Comparison of ENCODE assay signal across 15 cellular contexts in the genomic region with DNA sequence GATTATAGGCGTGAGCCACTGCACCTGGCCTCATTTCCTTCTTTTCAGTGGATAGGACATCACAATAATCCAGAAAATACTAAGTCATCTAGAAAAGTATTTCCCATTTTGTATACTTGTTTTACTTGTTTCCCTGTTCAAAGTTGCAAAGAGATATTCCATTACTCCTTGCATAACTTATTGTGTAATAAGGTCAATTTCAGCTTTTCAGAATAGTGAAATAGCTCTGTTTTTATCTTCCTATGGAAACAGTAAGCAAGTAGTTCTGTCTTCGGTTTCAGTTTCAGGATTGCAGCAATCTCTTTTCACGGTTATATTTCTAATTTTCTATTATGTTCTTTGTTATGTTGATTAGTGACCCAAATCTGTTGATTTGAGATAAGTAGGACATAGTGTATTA. TPM values are rescaled to one million over a fixed set of nuclear protein-coding genes. Genes with fewer than 3 reads are reported as not detected.
A peak's percentile ranks its signal among the peaks of the same experiment; 100 is the strongest.
DNase-seq lines count a peak whose midpoint lies in the region; ATAC-seq and TF ChIP-seq lines count a peak whose summit lies in the region.
"Had no signal": no experiment of that assay in that cellular context is flagged by ENCODE, and none has a peak within 500 bp of the region (broad histone marks: within the 10 kb centered on the region; RNA-seq: fewer than 3 reads in every experiment).

No MANE protein-coding gene starts in this region.

- TF ChIP-seq CTCF in KMS-11 (conservative IDR thresholded peaks at IDR 0.05; ENCODE audit: low read depth, low read length) (no peak), upper lobe of left lung (IDR thresholded peaks at IDR 0.05) (no peak), coronary artery (IDR thresholded peaks at IDR 0.05) (no peak)

- H4K20me1 ChIP-seq in KMS-11 (ENCODE audit: insufficient read depth): no peaks in the 10 kb centered on the region

- no peak for ATAC-seq in activated naive CD8-positive, alpha-beta T cell treated with anti-CD3 and anti-CD28 coated beads, Interleukin-2, amount 50 U/mL, for 24 hours
- ATAC-seq in upper lobe of left lung (ENCODE audit: low FRiP score in 2 of 2): peak in 1 of 2 donors; percentile 35
- no peak for ATAC-seq in HG03442 (IDR thresholded peaks at IDR 0.05; ENCODE audit: unreplicated experiment)
- ATAC-seq: stimulated activated naive B cell treated with anti-CD40 and anti-IgM and Interleukin-4, amounts not matched to agents 10 μg/mL and 1 μg/mL and 100 μg/mL, for 72 hours had no signal

- no peak overlapping the region for H3K4me3 Mint-ChIP-seq in activated naive CD8-positive, alpha-beta T cell
- no peak overlapping the region for H3K4me3 Mint-ChIP-seq in activated naive CD8-positive, alpha-beta T cell treated with anti-CD3 and anti-CD28 coated beads, Interleukin-2, amount 50 U/mL, for 24 hours
- H3K4me3 Mint-ChIP-seq: H9; stimulated activated naive B cell treated with anti-CD40 and anti-IgM and Interleukin-4, amounts not matched to agents 10 μg/mL and 1 μg/mL and 100 μg/mL, for 72 hours had no signal

- peak in 1 of 4 donors; percentile 25 for TF ChIP-seq EP300 in upper lobe of left lung (IDR thresholded peaks at IDR 0.05)

- peak overlapping the region; percentile 93 for H3K4me2 ChIP-seq in KMS-11

- H3K4me1 Mint-ChIP-seq in activated naive CD8-positive, alpha-beta T cell (ENCODE audit: low read depth): peaks cover 41% of the 10 kb centered on the region
- H3K4me1 Mint-ChIP-seq in activated naive CD8-positive, alpha-beta T cell treated with anti-CD3 and anti-CD28 coated beads, Interleukin-2, amount 50 U/mL, for 24 hours: peaks cover 56% of the 10 kb centered on the region

- H3K4me1 ChIP-seq in KMS-11 (ENCODE audit: low read depth, poor library complexity, severe bottlenecking): peaks cover 69% of the 10 kb centered on the region
- H3K4me1 ChIP-seq in duodenal mucosa (ENCODE audit: control insufficient read depth in 1 of 2, insufficient read depth in 2 of 2, low read length in 2 of 2): peaks cover 0 to 7% of the 10 kb centered on the region in 2 donors
- H3K4me1 ChIP-seq in upper lobe of left lung: peaks cover 32 to 73% (median 60%) of the 10 kb centered on the region in 4 donors

- 44 to 50% methylated on average over 3 of the region's 3 CpGs for WGBS in upper lobe of left lung, 2 donors

- H3K9ac ChIP-seq in KMS-11: peak overlapping the region; percentile 13; the same call in 1 of the 2 replicates
- no peak overlapping the region for H3K9ac ChIP-seq in duodenal mucosa (ENCODE audit: low read depth in 1 of 2, low read length in 2 of 2)

- H3K27ac ChIP-seq in KMS-11: peak overlapping the region; percentile 59; the same call in 1 of the 2 replicates
- peak overlapping the region; percentile 15 for H3K27ac ChIP-seq in duodenal mucosa (ENCODE audit: low read depth, low read length)
- peak overlapping the region in 3 of 4 donors; percentile 42 to 77 (median 61) for H3K27ac ChIP-seq in upper lobe of left lung
- peak overlapping the region in 1 of 2 donors; percentile 65 for H3K27ac ChIP-seq in coronary artery

- H3K4me3 ChIP-seq in KMS-11 (IDR thresholded peaks at IDR 0.05; ENCODE audit: insufficient read depth, low read depth, low read length) (no peak overlapping the region), duodenal mucosa (ENCODE audit: low read depth in 1 of 2, low read length in 2 of 2) (no peak overlapping the region), upper lobe of left lung (no peak overlapping the region), coronary artery (no peak overlapping the region)

- no peak overlapping the region for H2AFZ ChIP-seq in KMS-11 (ENCODE audit: low read depth)

- H3K79me2 ChIP-seq in KMS-11 (ENCODE audit: insufficient read depth, low read depth): peaks cover 19% of the 10 kb centered on the region

- peaks cover 26% of the 10 kb centered on the region for H3K36me3 Mint-ChIP-seq in activated naive CD8-positive, alpha-beta T cell
- peaks cover 69% of the 10 kb centered on the region for H3K36me3 Mint-ChIP-seq in activated naive CD8-positive, alpha-beta T cell treated with anti-CD3 and anti-CD28 coated beads, Interleukin-2, amount 50 U/mL, for 24 hours (ENCODE audit: low read depth)

- no peaks in the 10 kb centered on the region for H3K27me3 ChIP-seq in KMS-11 (ENCODE audit: insufficient read depth, low read depth)
- no peaks in the 10 kb centered on the region for H3K27me3 ChIP-seq in duodenal mucosa (ENCODE audit: control insufficient read depth in 1 of 2, insufficient read depth in 2 of 2, low read length in 2 of 2)
- no peaks in the 10 kb centered on the region for H3K27me3 ChIP-seq in upper lobe of left lung

- no peaks in the 10 kb centered on the region for H3K9me3 Mint-ChIP-seq in activated naive CD8-positive, alpha-beta T cell (ENCODE audit: low read depth)
- H3K9me3 Mint-ChIP-seq in activated naive CD8-positive, alpha-beta T cell treated with anti-CD3 and anti-CD28 coated beads, Interleukin-2, amount 50 U/mL, for 24 hours: no peaks in the 10 kb centered on the region
- H3K9me3 Mint-ChIP-seq: H9; stimulated activated naive B cell treated with anti-CD40 and anti-IgM and Interleukin-4, amounts not matched to agents 10 μg/mL and 1 μg/mL and 100 μg/mL, for 72 hours had no signal

- no peak for TF ChIP-seq POLR2A in upper lobe of left lung (IDR thresholded peaks at IDR 0.05)

- no peaks in the 10 kb centered on the region for H3K27me3 Mint-ChIP-seq in activated naive CD8-positive, alpha-beta T cell
- no peaks in the 10 kb centered on the region for H3K27me3 Mint-ChIP-seq in activated naive CD8-positive, alpha-beta T cell treated with anti-CD3 and anti-CD28 coated beads, Interleukin-2, amount 50 U/mL, for 24 hours
- H3K27me3 Mint-ChIP-seq: stimulated activated naive B cell treated with anti-CD40 and anti-IgM and Interleukin-4, amounts not matched to agents 10 μg/mL and 1 μg/mL and 100 μg/mL, for 72 hours had no signal

- H3K36me3 ChIP-seq in KMS-11 (ENCODE audit: insufficient read depth) (no peaks in the 10 kb centered on the region), duodenal mucosa (ENCODE audit: control insufficient read depth in 1 of 2, insufficient read depth in 2 of 2, low read length in 2 of 2) (no peaks in the 10 kb centered on the region), upper lobe of left lung (peaks cover 0 to 7% (median 0%) of the 10 kb centered on the region in 4 donors)

- H3K9me3 ChIP-seq in duodenal mucosa (ENCODE audit: control insufficient read depth in 1 of 2, low read length in 2 of 2) (no peaks in the 10 kb centered on the region), upper lobe of left lung (no peaks in the 10 kb centered on the region)

- peak overlapping the region; percentile 36 for H3K27ac Mint-ChIP-seq in activated naive CD8-positive, alpha-beta T cell
- H3K27ac Mint-ChIP-seq in activated naive CD8-positive, alpha-beta T cell treated with anti-CD3 and anti-CD28 coated beads, Interleukin-2, amount 50 U/mL, for 24 hours: no peak overlapping the region
- H3K27ac Mint-ChIP-seq: H9; stimulated activated naive B cell treated with anti-CD40 and anti-IgM and Interleukin-4, amounts not matched to agents 10 μg/mL and 1 μg/mL and 100 μg/mL, for 72 hours had no signal

- no peak for DNase-seq in activated naive CD8-positive, alpha-beta T cell treated with anti-CD3 and anti-CD28 coated beads, Interleukin-2, amount 50 U/mL, for 24 hours
- no peak for DNase-seq in upper lobe of left lung
- DNase-seq in coronary artery (ENCODE audit: low spot score): no peak
- no peak for DNase-seq in retina
- DNase-seq: activated CD4-positive, alpha-beta T cell treated with anti-CD3 and anti-CD28 coated beads, Interleukin-2, amount 50 U/mL, for 4 hours; foreskin melanocyte; midbrain; NCI-H2081; Right ventricle myocardium superior; stimulated activated naive B cell treated with anti-CD40 and anti-IgM and Interleukin-4, amounts not matched to agents 10 μg/mL and 1 μg/mL and 100 μg/mL, for 72 hours had no signal

RNA-seq across cellular contexts. Expression of a gene that starts 6.0 kb away (rescaled TPM):
- 100 to 1,000 TPM in 1 of 6 donors, 10 to 100 TPM in 5; 47.9 to 134 (median 75.5) TPM for total RNA-seq in upper lobe of left lung
